ENCODE assay signal across 8 cellular contexts in the genomic region with DNA sequence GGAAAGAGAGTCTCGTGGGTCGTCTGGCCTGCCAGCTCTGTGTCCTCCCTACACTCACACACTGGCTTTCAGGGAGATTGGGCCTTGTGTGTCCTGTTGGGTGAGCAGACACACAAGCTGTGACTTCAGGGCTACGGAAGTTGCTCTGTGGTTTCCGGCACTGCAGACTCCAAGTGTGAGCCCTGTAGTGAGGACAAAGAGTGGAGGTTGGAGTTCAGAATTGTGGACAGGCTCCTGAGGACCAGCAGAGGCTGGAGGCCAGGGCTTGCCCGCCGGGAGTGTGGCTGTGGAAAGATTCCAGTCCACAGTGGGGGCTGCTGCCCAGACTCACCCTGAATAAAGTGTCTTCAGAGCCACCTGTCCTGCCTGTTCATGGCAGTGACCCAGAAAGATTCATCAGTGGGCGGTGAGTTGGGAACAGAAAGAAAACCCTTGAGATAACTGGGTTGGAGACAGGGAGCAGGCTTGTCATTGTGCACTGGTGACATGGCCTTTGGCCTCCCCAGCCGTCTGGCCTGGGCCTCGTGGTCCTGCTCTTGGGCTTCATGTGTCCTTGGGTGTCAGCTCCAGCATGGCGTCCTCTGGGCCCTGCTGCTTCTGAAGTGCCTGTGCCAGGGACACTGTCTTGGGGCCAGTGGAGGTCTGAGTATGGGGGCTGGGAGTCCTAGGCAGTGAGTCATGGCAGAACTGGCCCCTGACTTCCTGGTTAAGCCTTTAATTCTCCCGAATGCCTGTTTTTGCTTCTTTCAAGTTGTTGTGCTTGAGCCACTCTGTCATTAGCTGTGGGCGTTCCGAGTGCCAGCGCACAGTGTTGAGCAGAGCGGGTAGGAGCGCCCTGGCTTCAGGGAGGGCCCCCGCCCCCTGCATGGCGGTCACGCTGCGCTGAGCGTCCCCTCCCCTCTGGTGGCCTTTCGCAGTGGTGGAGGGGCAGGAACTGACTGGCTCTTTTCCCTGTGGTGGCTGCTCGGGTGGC. TPM values are rescaled to one million over a fixed set of nuclear protein-coding genes. Genes with fewer than 3 reads are reported as not detected.
DNase-seq lines count a peak whose midpoint lies in the region; ATAC-seq and TF ChIP-seq lines count a peak whose summit lies in the region.

No MANE protein-coding gene starts in this region.

- H3K9me3 ChIP-seq in right atrium auricular region (no peaks in the 10 kb centered on the region), heart left ventricle (no peaks in the 10 kb centered on the region), gastrocnemius medialis (no peaks in the 10 kb centered on the region), HAP-1 (no peaks in the 10 kb centered on the region)

- 69 to 78% (median 74%) methylated on average over 20 to 23 of the region's 23 CpGs for WGBS in heart left ventricle, 4 donors

- H3K9me3 Mint-ChIP-seq in activated naive CD4-positive, alpha-beta T cell treated with anti-CD3 and anti-CD28 coated beads, Interleukin-2, amount 10 ng/mL, durations not matched to agents 7 days and 5 days: no peaks in the 10 kb centered on the region

- CTCF ChIA-PET in activated naive CD4-positive, alpha-beta T cell treated with anti-CD3 and anti-CD28 coated beads, Interleukin-2, amount 10 ng/mL, durations not matched to agents 7 days and 5 days (lab: Charles Lee): interaction anchor here (1.7 kb wide), 1 partner anchor 26 kb away, joined by 5 read pairs; no protein-coding TSS in a partner anchor

- no peak for TF ChIP-seq CTCF in right atrium auricular region (IDR thresholded peaks at IDR 0.05)
- no peak for TF ChIP-seq CTCF in heart left ventricle (IDR thresholded peaks at IDR 0.05)
- no peak for TF ChIP-seq CTCF in gastrocnemius medialis (IDR thresholded peaks at IDR 0.05 in 4 of 5, conservative IDR thresholded peaks at IDR 0.05 in 1 of 5)

- H3K36me3 ChIP-seq in right atrium auricular region (no peaks in the 10 kb centered on the region), heart left ventricle (peaks cover 0 to 7% (median 3%) of the 10 kb centered on the region in 9 donors), gastrocnemius medialis (no peaks in the 10 kb centered on the region), HAP-1 (replicated peaks) (peaks cover 34% of the 10 kb centered on the region)

- no peak for TF ChIP-seq POLR2A in heart left ventricle (IDR thresholded peaks at IDR 0.05)
- peak in 1 of 2 donors; percentile 9 for TF ChIP-seq POLR2A in gastrocnemius medialis (IDR thresholded peaks at IDR 0.05)

- H3K4me1 ChIP-seq in right atrium auricular region (peaks cover 0 to 26% of the 10 kb centered on the region in 2 donors), heart left ventricle (peaks cover 0 to 50% (median 18%) of the 10 kb centered on the region in 12 donors), gastrocnemius medialis (peaks cover 17 to 28% of the 10 kb centered on the region in 2 donors), HAP-1 (no peaks in the 10 kb centered on the region)

- H3K27ac ChIP-seq in right atrium auricular region (peak overlapping the region in 1 of 2 donors; percentile 40), heart left ventricle (peak overlapping the region in 9 of 12 donors; percentile 4 to 94 (median 34)), gastrocnemius medialis (peak overlapping the region; percentile 37 to 70 (median 56))

- ATAC-seq in Right ventricle myocardium superior (ENCODE audit: poor library complexity) (peak; percentile 47), heart left ventricle (peak; percentile 41 to 57 (median 50)), gastrocnemius medialis (peak in 1 of 2 donors; percentile 47)

- H3K27me3 ChIP-seq in right atrium auricular region: no peaks in the 10 kb centered on the region
- no peaks in the 10 kb centered on the region for H3K27me3 ChIP-seq in heart left ventricle
- H3K27me3 ChIP-seq in gastrocnemius medialis: no peaks in the 10 kb centered on the region
- no peaks in the 10 kb centered on the region for H3K27me3 ChIP-seq in HAP-1 (ENCODE audit: low read depth)

- in situ Hi-C loops in gastrocnemius medialis (cut with MboI; ENCODE audit: low sequenced_read_pairs in 4 of 4): loop anchor here in 1 of 4 donors (5.0 kb wide), 1 partner anchor 43 kb away; no protein-coding TSS in a partner anchor
- in situ Hi-C loops in HAP-1 (cut with MboI; ENCODE audit: low sequenced_read_pairs): no loop called here

- peak overlapping the region; percentile 84 for H3K4me3 Mint-ChIP-seq in activated naive CD4-positive, alpha-beta T cell treated with anti-CD3 and anti-CD28 coated beads, Interleukin-2, amount 10 ng/mL, durations not matched to agents 7 days and 5 days

- DNase-seq in Right ventricle myocardium superior (peak; percentile 69), right atrium auricular region (ENCODE audit: low spot score) (no peak), RPMI7951 (ENCODE audit: low read depth) (peak; percentile 69), heart left ventricle (peak in 1 of 5 donors; percentile 61), gastrocnemius medialis (peak in 1 of 2 donors; percentile 60), HAP-1 (ENCODE audit: low spot score in 2 of 2) (no peak), NCI-H2029 treated with DMSO at 0.1 percent for 48 hours (lab: John Stamatoyannopoulos, UW) (no peak)
- DNase-seq in activated naive CD4-positive, alpha-beta T cell treated with anti-CD3 and anti-CD28 coated beads, Interleukin-2, amount 10 ng/mL, durations not matched to agents 7 days and 5 days: peak; percentile 73

- H3K27me3 Mint-ChIP-seq in activated naive CD4-positive, alpha-beta T cell treated with anti-CD3 and anti-CD28 coated beads, Interleukin-2, amount 10 ng/mL, durations not matched to agents 7 days and 5 days: no peaks in the 10 kb centered on the region

- peaks cover 31% of the 10 kb centered on the region for H3K36me3 Mint-ChIP-seq in activated naive CD4-positive, alpha-beta T cell treated with anti-CD3 and anti-CD28 coated beads, Interleukin-2, amount 10 ng/mL, durations not matched to agents 7 days and 5 days

- intact Hi-C loops in Right ventricle myocardium superior (cut with DNase I): no loop called here
- intact Hi-C loops in heart left ventricle (cut with DNase I): no loop called here
- intact Hi-C loops in gastrocnemius medialis (cut with DNase I; ENCODE audit: low total_unique reads): no loop called here

- H3K4me3 ChIP-seq in right atrium auricular region (no peak overlapping the region), heart left ventricle (peak overlapping the region in 1 of 12 donors; percentile 23), gastrocnemius medialis (no peak overlapping the region), HAP-1 (no peak overlapping the region)

- peaks cover 64% of the 10 kb centered on the region for H3K4me1 Mint-ChIP-seq in activated naive CD4-positive, alpha-beta T cell treated with anti-CD3 and anti-CD28 coated beads, Interleukin-2, amount 10 ng/mL, durations not matched to agents 7 days and 5 days

- H3K27ac Mint-ChIP-seq in activated naive CD4-positive, alpha-beta T cell treated with anti-CD3 and anti-CD28 coated beads, Interleukin-2, amount 10 ng/mL, durations not matched to agents 7 days and 5 days: peak overlapping the region; percentile 95

RNA-seq across cellular contexts. Expression of gene ZNF750, which starts 19.9 kb away (rescaled TPM):
- 0.13 TPM for total RNA-seq in Right ventricle myocardium superior
- total RNA-seq in right atrium auricular region: not detected
- total RNA-seq in RPMI7951 (2014; rRNA removed; shearing (Covaris generic)): not detected in 2 replicates
- under 1 TPM in 2 of 9 donors, not detected in 7; 0.31 to 0.38 TPM for total RNA-seq in heart left ventricle
- under 1 TPM; 0.08 to 0.17 TPM for polyA plus RNA-seq in heart left ventricle
- total RNA-seq in gastrocnemius medialis: 10 to 100 TPM in 2 of 4 donors, 1 to 10 TPM in 2; 2.5 to 17.8 (median 11.7) TPM

Comparison
In these comparisons a context has a peak if more than half of its experiments do, and no peak if none do; other contexts are left out.
1. DNase-seq: peak in Right ventricle myocardium superior (single experiment), RPMI7951 (single experiment) and activated naive CD4-positive, alpha-beta T cell treated with anti-CD3 and anti-CD28 coated beads, Interleukin-2, amount 10 ng/mL, durations not matched to agents 7 days and 5 days (single experiment); none in right atrium auricular region (single experiment), HAP-1 (0 of 2) and NCI-H2029 treated with DMSO at 0.1 percent for 48 hours (single experiment).